In genomic region chr6:149431905-149432775, GRCh38 we compare ENCODE assay signal across 1 cellular context.
TF ChIP-seq lines count a peak whose summit lies in the region.

No MANE protein-coding gene starts in this region.

TF ChIP-seq in K562, 482 proteins besides CTCF, POLR2A, EP300 and RAD21 (continued from another document and continues in another):
- TF ChIP-seq TEAD4 (IDR thresholded peaks at IDR 0.05; ENCODE audit: low read length) (no peak), TEAD4 (CRISPR knock-in tag; IDR thresholded peaks at IDR 0.05; ENCODE audit: borderline replicate concordance) (no peak), EGR1 (conservative IDR thresholded peaks at IDR 0.05) (no peak), MAZ (CRISPR knock-in tag; conservative IDR thresholded peaks at IDR 0.05 in 1 of 2, IDR thresholded peaks at IDR 0.05 in 1 of 2) (peak in 1 of 2 experiments; percentile 62; a peak in 1 of 4 replicates), TRIM24 (IDR thresholded peaks at IDR 0.05) (no peak), FIP1L1 (IDR thresholded peaks at IDR 0.05; ENCODE audit: low read depth, low read length, poor library complexity, severe bottlenecking) (no peak), ZNF740 (CRISPR knock-in tag; IDR thresholded peaks at IDR 0.05) (no peak), ZNF740 (tag; IDR thresholded peaks at IDR 0.05) (no peak), POLR2H (tag; IDR thresholded peaks at IDR 0.05; ENCODE audit: low read depth) (no peak), STAG1 (CRISPR knock-in tag; IDR thresholded peaks at IDR 0.05; ENCODE audit: borderline replicate concordance) (peak; percentile 100), TCF3 (CRISPR knock-in tag; IDR thresholded peaks at IDR 0.05) (no peak), ZNF699 (CRISPR knock-in tag; IDR thresholded peaks at IDR 0.05; ENCODE audit: insufficient replicate concordance) (no peak), POLR2AphosphoS5 (IDR thresholded peaks at IDR 0.05; ENCODE audit: control insufficient read depth, insufficient read depth, low read depth, low read length) (no peak), ERF (CRISPR knock-in tag; IDR thresholded peaks at IDR 0.05) (no peak), ARID2 (IDR thresholded peaks at IDR 0.05) (peak; percentile 87), HDAC3 (IDR thresholded peaks at IDR 0.05; ENCODE audit: borderline replicate concordance, partially characterized antibody) (no peak), TAF1 (IDR thresholded peaks at IDR 0.05; ENCODE audit: control insufficient read depth, extremely low read depth, insufficient read depth, low read length, severe bottlenecking) (no peak), SLC30A9 (CRISPR knock-in tag; IDR thresholded peaks at IDR 0.05) (no peak), E2F3 (CRISPR knock-in tag; IDR thresholded peaks at IDR 0.05) (no peak), ZKSCAN8 (CRISPR knock-in tag; IDR thresholded peaks at IDR 0.05) (no peak), ZNF174 (CRISPR knock-in tag; IDR thresholded peaks at IDR 0.05) (no peak), ARID1B (IDR thresholded peaks at IDR 0.05) (no peak), SOX6 (IDR thresholded peaks at IDR 0.05) (0 out of 2 replicates have a peak, but pooled peaks have one; percentile 11), E2F6 (IDR thresholded peaks at IDR 0.05; ENCODE audit: borderline replicate concordance in 1 of 2, extremely low read depth in 1 of 2, insufficient read depth in 1 of 2, insufficient read length in 1 of 2, low read depth in 1 of 2, low read length in 1 of 2, poor library complexity in 1 of 2, severe bottlenecking in 1 of 2) (no peak), ZFP30 (CRISPR knock-in tag; IDR thresholded peaks at IDR 0.05; ENCODE audit: borderline replicate concordance) (no peak), SMAD3 (CRISPR knock-in tag; conservative IDR thresholded peaks at IDR 0.05) (no peak), FOXK1 (CRISPR knock-in tag; IDR thresholded peaks at IDR 0.05; ENCODE audit: borderline replicate concordance) (0 out of 2 replicates have a peak, but pooled peaks have one; percentile 12), ZNF407 (IDR thresholded peaks at IDR 0.05; ENCODE audit: low read depth) (no peak), TFAP4 (CRISPR knock-in tag; IDR thresholded peaks at IDR 0.05; ENCODE audit: borderline replicate concordance) (peak; percentile 80), GMEB1 (CRISPR knock-in tag; IDR thresholded peaks at IDR 0.05) (no peak), CHD7 (IDR thresholded peaks at IDR 0.05; ENCODE audit: low read depth, low read length) (peak; percentile 67), RAD51 (IDR thresholded peaks at IDR 0.05; ENCODE audit: borderline replicate concordance, low read depth) (no peak), CREM (IDR thresholded peaks at IDR 0.05; ENCODE audit: low read depth) (peak; percentile 77), SETDB1 (IDR thresholded peaks at IDR 0.05; ENCODE audit: low read length) (no peak), ETV6 (IDR thresholded peaks at IDR 0.05; ENCODE audit: borderline replicate concordance in 1 of 2, low read depth in 2 of 2, low read length in 1 of 2) (no peak), ETV6 (CRISPR knock-in tag; IDR thresholded peaks at IDR 0.05; ENCODE audit: borderline replicate concordance) (no peak)
